Comparison of ENCODE assay signal across 27 cellular contexts in genomic region chr11:126257144-126257543, GRCh38. TPM values are rescaled to one million over a fixed set of nuclear protein-coding genes. Genes with fewer than 3 reads are reported as not detected.
A peak's percentile ranks its signal among the peaks of the same experiment; 100 is the strongest.
DNase-seq lines count a peak whose midpoint lies in the region; ATAC-seq, FAIRE-seq and TF ChIP-seq lines count a peak whose summit lies in the region.
"Had no signal": no experiment of that assay in that cellular context is flagged by ENCODE, and none has a peak within 500 bp of the region (broad histone marks: within the 10 kb centered on the region; RNA-seq: fewer than 3 reads in every experiment).

No MANE protein-coding gene starts in this region.

- no peaks in the 10 kb centered on the region for H3K9me3 Mint-ChIP-seq in natural killer cell
- H3K9me3 Mint-ChIP-seq in natural killer cell treated with Interleukin-12 subunit alpha and Interleukin-12 subunit beta and Interleukin-15 and Interleukin-18, amount 100 ng/mL, for 72 hours: no peaks in the 10 kb centered on the region
- no peaks in the 10 kb centered on the region for H3K9me3 Mint-ChIP-seq in naive thymus-derived CD4-positive, alpha-beta T cell
- no peaks in the 10 kb centered on the region for H3K9me3 Mint-ChIP-seq in WTC11
- H3K9me3 Mint-ChIP-seq: CD8-positive, alpha-beta T cell had no signal

- H3K27ac Mint-ChIP-seq in natural killer cell: peak overlapping the region; percentile 14 to 42
- H3K27ac Mint-ChIP-seq in natural killer cell treated with Interleukin-12 subunit alpha and Interleukin-12 subunit beta and Interleukin-15 and Interleukin-18, amount 100 ng/mL, for 72 hours: no peak overlapping the region
- H3K27ac Mint-ChIP-seq in naive thymus-derived CD4-positive, alpha-beta T cell: peak overlapping the region in 2 of 9 donors; percentile 8 to 75
- no peak overlapping the region for H3K27ac Mint-ChIP-seq in WTC11
- H3K27ac Mint-ChIP-seq: CD8-positive, alpha-beta T cell had no signal

- 100% methylated on average over 2 of the region's 2 CpGs for WGBS in GM12878 (ENCODE audit: insufficient coverage, insufficient replicate concordance, low lambda C conversion rate, missing lambda C conversion rate)
- 99% methylated on average over 2 of the region's 2 CpGs for WGBS in smooth muscle cell (ENCODE audit: low lambda C conversion rate)

- H2AFZ ChIP-seq in GM12878 (ENCODE audit: control insufficient read depth, low read depth, low read length) (no peak overlapping the region), smooth muscle cell (ENCODE audit: low read depth) (no peak overlapping the region)

- peaks cover 10% of the 10 kb centered on the region for H3F3A ChIP-seq in smooth muscle cell (ENCODE audit: low read depth)

- ATAC-seq in natural killer cell (no peak), GM12878 (no peak), GM21717 (IDR thresholded peaks at IDR 0.05; ENCODE audit: unreplicated experiment) (no peak), WTC11 (no peak)
- no peak for ATAC-seq in natural killer cell treated with Interleukin-12 subunit alpha and Interleukin-12 subunit beta and Interleukin-15 and Interleukin-18, amount 100 ng/mL, for 72 hours
- no peak for ATAC-seq in naive thymus-derived CD4-positive, alpha-beta T cell
- ATAC-seq: A549; CD8-positive, alpha-beta T cell had no signal

- no peak overlapping the region for H3K4me3 ChIP-seq in GM12878
- H3K4me3 ChIP-seq in smooth muscle cell: no peak overlapping the region
- no peak overlapping the region for H3K4me3 ChIP-seq in naive thymus-derived CD4-positive, alpha-beta T cell (ENCODE audit: low read length)
- H3K4me3 ChIP-seq: A549; BLaER1 treated with 17β-estradiol and CSF1 and Interleukin-3, amounts not matched to agents 10 nM and 100 nM; Peyer's patch had no signal

- H3K4me1 Mint-ChIP-seq in natural killer cell: no peaks in the 10 kb centered on the region
- H3K4me1 Mint-ChIP-seq in natural killer cell treated with Interleukin-12 subunit alpha and Interleukin-12 subunit beta and Interleukin-15 and Interleukin-18, amount 100 ng/mL, for 72 hours (ENCODE audit: low read depth in 2 of 2): peaks cover 0 to 4% of the 10 kb centered on the region in 2 donors
- H3K4me1 Mint-ChIP-seq in naive thymus-derived CD4-positive, alpha-beta T cell: peaks cover 0 to 2% (median 0%) of the 10 kb centered on the region in 7 donors
- H3K4me1 Mint-ChIP-seq in WTC11: no peaks in the 10 kb centered on the region

- intact Hi-C loops in natural killer cell (cut with micrococcal nuclease): no loop called here
- intact Hi-C loops in GM12878 (cut with micrococcal nuclease; ENCODE audit: unreplicated experiment): loop anchor here (5.0 kb wide), 1 partner anchor 340 kb away; no protein-coding TSS in a partner anchor
- intact Hi-C loops in naive thymus-derived CD4-positive, alpha-beta T cell (cut with micrococcal nuclease): no loop called here

- no peak for TF ChIP-seq EP300 in Ishikawa (IDR thresholded peaks at IDR 0.05; ENCODE audit: borderline replicate concordance)
- TF ChIP-seq EP300 in GM12878 (IDR thresholded peaks at IDR 0.05; ENCODE audit: borderline replicate concordance in 1 of 2, control insufficient read depth in 1 of 2, low read depth in 2 of 2, low read length in 2 of 2): no peak

- H3K36me3 ChIP-seq in GM12878 (ENCODE audit: control insufficient read depth in 2 of 2, insufficient read depth in 2 of 2, low read length in 1 of 2) (peaks cover 3 to 13% of the 10 kb centered on the region in 2 experiments; a peak in 3 of 4 replicates), smooth muscle cell (ENCODE audit: low read depth) (peaks cover 3% of the 10 kb centered on the region)
- peaks cover 0 to 15% (median 8%) of the 10 kb centered on the region in 3 experiments for H3K36me3 ChIP-seq in naive thymus-derived CD4-positive, alpha-beta T cell (ENCODE audit: control insufficient read depth in 2 of 3, insufficient read depth in 3 of 3, low read length in 3 of 3)

- H3K4me3 Mint-ChIP-seq in natural killer cell (no peak overlapping the region), WTC11 (no peak overlapping the region)
- no peak overlapping the region for H3K4me3 Mint-ChIP-seq in natural killer cell treated with Interleukin-12 subunit alpha and Interleukin-12 subunit beta and Interleukin-15 and Interleukin-18, amount 100 ng/mL, for 72 hours
- no peak overlapping the region for H3K4me3 Mint-ChIP-seq in naive thymus-derived CD4-positive, alpha-beta T cell
- H3K4me3 Mint-ChIP-seq: CD8-positive, alpha-beta T cell had no signal

- RAD21 ChIA-PET in GM12878 (lab: Charles Lee; ENCODE audit: unreplicated experiment): no interaction called here

- POLR2A ChIA-PET in GM12878 (lab: Charles Lee): interaction anchor here (0.5 kb wide), 1 partner anchor 529 kb away, joined by 4 read pairs; no protein-coding TSS in a partner anchor
- POLR2A ChIA-PET in naive thymus-derived CD4-positive, alpha-beta T cell (lab: Charles Lee): no interaction called here
- POLR2A ChIA-PET in WTC11 (lab: Charles Lee): no interaction called here

- TF ChIP-seq CTCF in natural killer cell (IDR thresholded peaks at IDR 0.05) (no peak), GM12878 (IDR thresholded peaks at IDR 0.05 in 2 of 3, conservative IDR thresholded peaks at IDR 0.05 in 1 of 3; ENCODE audit: control insufficient read depth in 2 of 3, extremely low read depth in 1 of 3, insufficient read depth in 1 of 3, low read depth in 3 of 3, low read length in 3 of 3) (no peak), smooth muscle cell (IDR thresholded peaks at IDR 0.05; ENCODE audit: borderline replicate concordance, insufficient read depth, poor library complexity, severe bottlenecking) (no peak), WTC11 (IDR thresholded peaks at IDR 0.05) (no peak)

- H3K27me3 Mint-ChIP-seq in natural killer cell (ENCODE audit: low read depth in 2 of 2) (no peaks in the 10 kb centered on the region), WTC11 (ENCODE audit: low read depth) (no peaks in the 10 kb centered on the region)
- H3K27me3 Mint-ChIP-seq in natural killer cell treated with Interleukin-12 subunit alpha and Interleukin-12 subunit beta and Interleukin-15 and Interleukin-18, amount 100 ng/mL, for 72 hours: no peaks in the 10 kb centered on the region
- H3K27me3 Mint-ChIP-seq in naive thymus-derived CD4-positive, alpha-beta T cell: no peaks in the 10 kb centered on the region

- TF ChIP-seq RAD21 in Ishikawa (IDR thresholded peaks at IDR 0.05; ENCODE audit: low read depth) (no peak), GM12878 (IDR thresholded peaks at IDR 0.05; ENCODE audit: insufficient read depth, low read depth, low read length) (no peak)

- SMC1A ChIA-PET in GM12878 (lab: Charles Lee; ENCODE audit: uncharacterized antibody, unreplicated experiment): no interaction called here

- BruUV-seq in GM12878 (replicated peaks; lab: Mats Ljungman, UMichigan): TSS peak; percentile 20

- no peak for FAIRE-seq in GM12878 (lab: Jason Lieb, UNC)
- FAIRE-seq: A549, GM12891, H54, HTR-8/SVneo had no signal

- H3K4me1 ChIP-seq in GM12878 (ENCODE audit: control insufficient read depth, insufficient read depth, low read length) (no peaks in the 10 kb centered on the region), smooth muscle cell (ENCODE audit: low read depth) (no peaks in the 10 kb centered on the region)
- H3K4me1 ChIP-seq in naive thymus-derived CD4-positive, alpha-beta T cell (ENCODE audit: control insufficient read depth in 2 of 2, insufficient read depth in 2 of 2, low read length in 2 of 2): no peaks in the 10 kb centered on the region
- H3K4me1 ChIP-seq: A549; BLaER1 treated with 17β-estradiol and CSF1 and Interleukin-3, amounts not matched to agents 10 nM and 100 nM; Peyer's patch had no signal

- DNase-seq in natural killer cell: no peak
- DNase-seq in natural killer cell treated with Interleukin-12 subunit alpha and Interleukin-12 subunit beta and Interleukin-15 and Interleukin-18, amount 100 ng/mL, for 72 hours (ENCODE audit: low spot score): no peak
- no peak for DNase-seq in GM12878 (ENCODE audit: low read depth, low spot score)
- DNase-seq in smooth muscle cell (lab: John Stamatoyannopoulos, UW; ENCODE audit: unreplicated experiment): no peak
- no peak for DNase-seq in naive thymus-derived CD4-positive, alpha-beta T cell
- DNase-seq in WTC11 (ENCODE audit: low spot score): no peak
- DNase-seq: AML-193; CD8-positive, alpha-beta T cell; DMS 273 treated with DMSO at 0.1 percent for 48 hours; DMS79; GDM1; NCI-H1048; NCI-H1417; NCI-H1694; NCI-H2029 treated with DMSO at 0.1 percent for 48 hours; NCI-H2227 treated with DMSO at 0.1 percent for 48 hours; NCI-H526 treated with DMSO at 0.1 percent for 48 hours; Peyer's patch; SHP77 treated with DMSO at 0.1 percent for 48 hours; SW 1271 had no signal

- H3K79me2 ChIP-seq in GM12878 (ENCODE audit: control insufficient read depth, insufficient read depth, low read length) (no peaks in the 10 kb centered on the region), smooth muscle cell (ENCODE audit: low read depth) (no peaks in the 10 kb centered on the region)

- H3K9ac ChIP-seq in GM12878 (ENCODE audit: control insufficient read depth, insufficient read depth, low read length) (no peak overlapping the region), smooth muscle cell (ENCODE audit: low read depth) (no peak overlapping the region)
- H3K9ac ChIP-seq: BLaER1 treated with 17β-estradiol and CSF1 and Interleukin-3, amounts not matched to agents 10 nM and 100 nM had no signal

- H3K27me3 ChIP-seq in GM12878 (replicated peaks in 1 of 2; ENCODE audit: control insufficient read depth in 2 of 2, insufficient read depth in 2 of 2, low read length in 1 of 2) (no peaks in the 10 kb centered on the region), smooth muscle cell (ENCODE audit: low read depth) (no peaks in the 10 kb centered on the region)
- H3K27me3 ChIP-seq in naive thymus-derived CD4-positive, alpha-beta T cell (ENCODE audit: control insufficient read depth in 2 of 2, insufficient read depth in 2 of 2, low read length in 2 of 2): no peaks in the 10 kb centered on the region
- H3K27me3 ChIP-seq: BLaER1 treated with 17β-estradiol and CSF1 and Interleukin-3, amounts not matched to agents 10 nM and 100 nM; Peyer's patch had no signal

- H3K36me3 Mint-ChIP-seq in natural killer cell (no peaks in the 10 kb centered on the region), WTC11 (peaks cover 55% of the 10 kb centered on the region)
- peaks cover 21% of the 10 kb centered on the region for H3K36me3 Mint-ChIP-seq in natural killer cell treated with Interleukin-12 subunit alpha and Interleukin-12 subunit beta and Interleukin-15 and Interleukin-18, amount 100 ng/mL, for 72 hours
- H3K36me3 Mint-ChIP-seq in naive thymus-derived CD4-positive, alpha-beta T cell: peaks cover 0 to 8% (median 0%) of the 10 kb centered on the region in 5 donors

- in situ Hi-C loops in GM12878 (cut with MboI): no loop called here

- TF ChIP-seq POLR2A in GM12878 (IDR thresholded peaks at IDR 0.05; ENCODE audit: low read depth, low read length): no peak

- H3K27ac ChIP-seq in GM12878 (ENCODE audit: control insufficient read depth, insufficient read depth) (no peak overlapping the region), smooth muscle cell (ENCODE audit: low read depth) (peak overlapping the region; percentile 7)
- H3K27ac ChIP-seq in naive thymus-derived CD4-positive, alpha-beta T cell (ENCODE audit: low read depth, low read length): no peak overlapping the region
- H3K27ac ChIP-seq: A549; BLaER1 treated with 17β-estradiol and CSF1 and Interleukin-3, amounts not matched to agents 10 nM and 100 nM; Peyer's patch had no signal

- CTCF ChIA-PET in GM12878 (lab: Yijun Ruan, JAX) (interaction anchor here (0.7 kb wide), 1 partner anchor 224 kb away, joined by 3 read pairs; no protein-coding TSS in a partner anchor), WTC11 (lab: Charles Lee) (no interaction called here)
- CTCF ChIA-PET in naive thymus-derived CD4-positive, alpha-beta T cell (lab: Charles Lee): no interaction called here

- H3K4me2 ChIP-seq in GM12878 (ENCODE audit: control insufficient read depth, insufficient read depth): no peak overlapping the region
- no peak overlapping the region for H3K4me2 ChIP-seq in smooth muscle cell
- H3K4me2 ChIP-seq: A549; BLaER1 treated with 17β-estradiol and CSF1 and Interleukin-3, amounts not matched to agents 10 nM and 100 nM had no signal

- H4K20me1 ChIP-seq in GM12878 (ENCODE audit: control insufficient read depth, insufficient read depth) (no peaks in the 10 kb centered on the region), smooth muscle cell (ENCODE audit: low read depth) (peaks cover 7% of the 10 kb centered on the region)

- H3K9me3 ChIP-seq in GM12878 (replicated peaks; ENCODE audit: control insufficient read depth, insufficient read depth, low read length) (no peaks in the 10 kb centered on the region), smooth muscle cell (replicated peaks; ENCODE audit: low read depth) (no peaks in the 10 kb centered on the region)
- no peaks in the 10 kb centered on the region for H3K9me3 ChIP-seq in naive thymus-derived CD4-positive, alpha-beta T cell (ENCODE audit: control insufficient read depth in 2 of 3, low read length in 3 of 3)
- H3K9me3 ChIP-seq: A549; BLaER1 treated with 17β-estradiol and CSF1 and Interleukin-3, amounts not matched to agents 10 nM and 100 nM; Peyer's patch had no signal

RNA-seq across cellular contexts. Expression of gene SRPRA, which starts 11.6 kb away (rescaled TPM):
- 100 to 1,000 TPM; 188 to 225 (median 195) TPM for total RNA-seq in natural killer cell
- total RNA-seq in natural killer cell treated with Interleukin-12 subunit alpha and Interleukin-12 subunit beta and Interleukin-15 and Interleukin-18, amount 100 ng/mL, for 72 hours: 100 to 1,000 TPM; 197 to 213 TPM
- 157 and 172 TPM in 2 replicates for total RNA-seq in GM12878 (2013; cell fraction: nucleolus; rRNA removed)
- 88.1 and 90.3 TPM in 2 replicates for total RNA-seq in GM12878 (2014; rRNA removed)
- total RNA-seq in GM12878 (2014; rRNA removed; fragmentation: Illumina TruSeq; extraction: Trizol): 71.8 and 75.4 TPM in 2 replicates
- total RNA-seq in GM12878 (2021): 105 and 114 TPM in 2 replicates
- polyA plus RNA-seq in GM12878 (2011; ENCODE audit: low read depth): 85.7 TPM
- 51.5 and 89.7 TPM in 2 replicates for polyA plus RNA-seq in GM12878 (2011; rRNA removed)
- 97.7 and 110 TPM in 2 replicates for polyA plus RNA-seq in GM12878 (2011; cell fraction: cytosol; rRNA removed)
- 172 and 180 TPM in 2 replicates for polyA plus RNA-seq in GM12878 (2011; cell fraction: nucleus; rRNA removed)
- 102 and 104 TPM in 2 replicates for polyA plus RNA-seq in GM12878 (2012)
- 104 and 119 TPM in 2 replicates for polyA plus RNA-seq in GM12878 (2014; fragmentation: Illumina TruSeq; extraction: Trizol)
- polyA plus RNA-seq in GM12878 (2014; fragmentation: Nextera tagmentation; extraction: Ambion mirVana): 10 to 100 TPM; 29.6 to 50.4 TPM
- 92.2 and 96.0 TPM in 2 replicates for polyA plus RNA-seq in GM12878 (2014; rRNA removed)
- 100 to 1,000 TPM; 119 to 131 TPM for polyA plus RNA-seq in GM12878 (2016; fragmentation: Nextera tagmentation; extraction: Ambion mirVana)
- 104 and 115 TPM in 2 replicates for polyA minus RNA-seq in GM12878 (2011; rRNA and poly(A)+ RNA removed)
- 31.8 and 40.0 TPM in 2 replicates for polyA minus RNA-seq in GM12878 (2011; cell fraction: cytosol; rRNA and poly(A)+ RNA removed)
- polyA minus RNA-seq in GM12878 (2011; cell fraction: nucleus; rRNA and poly(A)+ RNA removed): 71.4 and 97.0 TPM in 2 replicates
- total RNA-seq in smooth muscle cell: 104 and 115 TPM in 2 replicates
- polyA plus RNA-seq in smooth muscle cell: 106 and 108 TPM in 2 replicates
- 100 to 1,000 TPM; 141 to 179 (median 150) TPM for total RNA-seq in naive thymus-derived CD4-positive, alpha-beta T cell
- polyA plus RNA-seq in naive thymus-derived CD4-positive, alpha-beta T cell: 100 to 1,000 TPM in 1 of 2 donors, 10 to 100 TPM in 1; 81.6 to 144 TPM
- total RNA-seq in WTC11 (2021): 59.7 to 64.7 TPM (median 62.2 TPM) in 3 replicates

RNA-seq across cellular contexts. Expression of gene FOXRED1, which starts 11.8 kb away (rescaled TPM):
- total RNA-seq in natural killer cell (10 to 100 TPM; 31.1 to 37.9 (median 31.3) TPM), GM12878 (2014; rRNA removed) (36.5 and 37.5 TPM in 2 replicates), GM12878 (2014; rRNA removed; fragmentation: Illumina TruSeq; extraction: Trizol) (29.0 and 31.4 TPM in 2 replicates), GM12878 (2021) (38.2 and 38.3 TPM in 2 replicates), smooth muscle cell (8.1 and 18.6 TPM in 2 replicates), WTC11 (2021) (59.4 to 64.4 TPM (median 61.9 TPM) in 3 replicates)
- 10 to 100 TPM; 39.7 to 79.6 TPM for total RNA-seq in natural killer cell treated with Interleukin-12 subunit alpha and Interleukin-12 subunit beta and Interleukin-15 and Interleukin-18, amount 100 ng/mL, for 72 hours
- 32.1 and 36.7 TPM in 2 replicates for total RNA-seq in GM12878 (2013; cell fraction: nucleolus; rRNA removed)
- 13.6 TPM for polyA plus RNA-seq in GM12878 (2011; ENCODE audit: low read depth)
- polyA plus RNA-seq in GM12878 (2011; rRNA removed) (27.3 and 37.7 TPM in 2 replicates), GM12878 (2014; fragmentation: Illumina TruSeq; extraction: Trizol) (34.8 and 43.6 TPM in 2 replicates), GM12878 (2014; fragmentation: Nextera tagmentation; extraction: Ambion mirVana) (10 to 100 TPM in 1 of 2 experiments, 1 to 10 TPM in 1; 9.9 to 10.5 TPM), GM12878 (2014; rRNA removed) (49.2 and 51.0 TPM in 2 replicates), GM12878 (2016; fragmentation: Nextera tagmentation; extraction: Ambion mirVana) (10 to 100 TPM; 65.7 to 67.7 TPM), smooth muscle cell (22.1 and 27.9 TPM in 2 replicates)
- polyA plus RNA-seq in GM12878 (2011; cell fraction: cytosol; rRNA removed): 56.4 and 70.4 TPM in 2 replicates
- polyA plus RNA-seq in GM12878 (2011; cell fraction: nucleus; rRNA removed): 56.9 and 73.0 TPM in 2 replicates
- polyA plus RNA-seq in GM12878 (2012): 25.7 and 26.7 TPM in 2 replicates
- polyA minus RNA-seq in GM12878 (2011; rRNA and poly(A)+ RNA removed): 24.9 and 36.6 TPM in 2 replicates
- 6.5 and 8.1 TPM in 2 replicates for polyA minus RNA-seq in GM12878 (2011; cell fraction: cytosol; rRNA and poly(A)+ RNA removed)
- polyA minus RNA-seq in GM12878 (2011; cell fraction: nucleus; rRNA and poly(A)+ RNA removed): 10.3 and 26.0 TPM in 2 replicates
- total RNA-seq in naive thymus-derived CD4-positive, alpha-beta T cell: 10 to 100 TPM; 27.5 to 42.7 (median 35.5) TPM
- 10 to 100 TPM; 20.4 to 26.1 TPM for polyA plus RNA-seq in naive thymus-derived CD4-positive, alpha-beta T cell

RNA-seq across cellular contexts. Expression of gene TIRAP, which starts 25.7 kb away (rescaled TPM):
- total RNA-seq in natural killer cell (10 to 100 TPM; 14.5 to 24.0 (median 19.5) TPM), GM12878 (2014; rRNA removed) (3.1 and 4.7 TPM in 2 replicates), GM12878 (2014; rRNA removed; fragmentation: Illumina TruSeq; extraction: Trizol) (5.0 and 5.3 TPM in 2 replicates), GM12878 (2021) (7.4 and 8.0 TPM in 2 replicates), smooth muscle cell (3.5 and 3.7 TPM in 2 replicates), WTC11 (2021) (5.4 to 5.9 TPM (median 5.6 TPM) in 3 replicates)
- total RNA-seq in natural killer cell treated with Interleukin-12 subunit alpha and Interleukin-12 subunit beta and Interleukin-15 and Interleukin-18, amount 100 ng/mL, for 72 hours: 10 to 100 TPM; 19.8 to 19.9 TPM
- 8.8 and 10.7 TPM in 2 replicates for total RNA-seq in GM12878 (2013; cell fraction: nucleolus; rRNA removed)
- 2.8 TPM for polyA plus RNA-seq in GM12878 (2011; ENCODE audit: low read depth)
- polyA plus RNA-seq in GM12878 (2011; rRNA removed) (2.8 and 4.6 TPM in 2 replicates), GM12878 (2014; fragmentation: Illumina TruSeq; extraction: Trizol) (7.6 and 9.9 TPM in 2 replicates), GM12878 (2014; fragmentation: Nextera tagmentation; extraction: Ambion mirVana) (under 1 TPM; 0.76 to 0.88 TPM), GM12878 (2014; rRNA removed) (6.8 and 7.1 TPM in 2 replicates), GM12878 (2016; fragmentation: Nextera tagmentation; extraction: Ambion mirVana) (1 to 10 TPM; 3.5 to 4.6 TPM), smooth muscle cell (2.9 and 5.1 TPM in 2 replicates)
- polyA plus RNA-seq in GM12878 (2011; cell fraction: cytosol; rRNA removed): 7.4 and 7.5 TPM in 2 replicates
- 4.7 and 5.6 TPM in 2 replicates for polyA plus RNA-seq in GM12878 (2011; cell fraction: nucleus; rRNA removed)
- 4.6 and 5.7 TPM in 2 replicates for polyA plus RNA-seq in GM12878 (2012)
- polyA minus RNA-seq in GM12878 (2011; rRNA and poly(A)+ RNA removed): 4.5 and 8.2 TPM in 2 replicates
- polyA minus RNA-seq in GM12878 (2011; cell fraction: cytosol; rRNA and poly(A)+ RNA removed): 2.9 and 4.9 TPM in 2 replicates
- polyA minus RNA-seq in GM12878 (2011; cell fraction: nucleus; rRNA and poly(A)+ RNA removed): 4.6 and 8.3 TPM in 2 replicates
- total RNA-seq in naive thymus-derived CD4-positive, alpha-beta T cell: 10 to 100 TPM; 12.9 to 21.5 (median 17.9) TPM
- 10 to 100 TPM in 1 of 2 donors, 1 to 10 TPM in 1; 9.6 to 15.3 TPM for polyA plus RNA-seq in naive thymus-derived CD4-positive, alpha-beta T cell

RNA-seq across cellular contexts. Expression of gene FAM118B, which starts 45.6 kb away (rescaled TPM):
- total RNA-seq in natural killer cell (1 to 10 TPM; 5.4 to 9.7 (median 7.8) TPM), GM12878 (2014; rRNA removed) (13.8 and 14.5 TPM in 2 replicates), GM12878 (2014; rRNA removed; fragmentation: Illumina TruSeq; extraction: Trizol) (16.5 and 16.6 TPM in 2 replicates), GM12878 (2021) (12.0 and 15.0 TPM in 2 replicates), smooth muscle cell (14.3 and 32.1 TPM in 2 replicates), WTC11 (2021) (33.1 to 35.3 TPM (median 33.2 TPM) in 3 replicates)
- total RNA-seq in natural killer cell treated with Interleukin-12 subunit alpha and Interleukin-12 subunit beta and Interleukin-15 and Interleukin-18, amount 100 ng/mL, for 72 hours: 10 to 100 TPM; 13.8 to 16.9 TPM
- 15.7 and 19.1 TPM in 2 replicates for total RNA-seq in GM12878 (2013; cell fraction: nucleolus; rRNA removed)
- 4.8 TPM for polyA plus RNA-seq in GM12878 (2011; ENCODE audit: low read depth)
- polyA plus RNA-seq in GM12878 (2011; rRNA removed) (16.6 and 18.1 TPM in 2 replicates), GM12878 (2014; fragmentation: Illumina TruSeq; extraction: Trizol) (13.8 and 15.0 TPM in 2 replicates), GM12878 (2014; fragmentation: Nextera tagmentation; extraction: Ambion mirVana) (10 to 100 TPM; 21.3 to 24.7 TPM), GM12878 (2014; rRNA removed) (12.1 and 12.8 TPM in 2 replicates), GM12878 (2016; fragmentation: Nextera tagmentation; extraction: Ambion mirVana) (10 to 100 TPM; 29.0 to 29.7 TPM), smooth muscle cell (26.1 and 31.6 TPM in 2 replicates)
- polyA plus RNA-seq in GM12878 (2011; cell fraction: cytosol; rRNA removed): 9.1 and 10.0 TPM in 2 replicates
- 7.4 and 7.9 TPM in 2 replicates for polyA plus RNA-seq in GM12878 (2011; cell fraction: nucleus; rRNA removed)
- 6.3 and 7.4 TPM in 2 replicates for polyA plus RNA-seq in GM12878 (2012)
- 8.3 and 9.3 TPM in 2 replicates for polyA minus RNA-seq in GM12878 (2011; rRNA and poly(A)+ RNA removed)
- polyA minus RNA-seq in GM12878 (2011; cell fraction: cytosol; rRNA and poly(A)+ RNA removed): 2.3 and 2.4 TPM in 2 replicates
- 6.8 and 9.9 TPM in 2 replicates for polyA minus RNA-seq in GM12878 (2011; cell fraction: nucleus; rRNA and poly(A)+ RNA removed)
- total RNA-seq in naive thymus-derived CD4-positive, alpha-beta T cell: 10 to 100 TPM in 3 of 5 experiments, 1 to 10 TPM in 2; 4.0 to 10.9 (median 10.5) TPM
- polyA plus RNA-seq in naive thymus-derived CD4-positive, alpha-beta T cell: 10 to 100 TPM; 12.2 to 14.7 TPM

RNA-seq across cellular contexts. Expression of gene RPUSD4, which starts 45.7 kb away (rescaled TPM):
- total RNA-seq in natural killer cell (10 to 100 TPM; 27.1 to 41.7 (median 38.9) TPM), GM12878 (2014; rRNA removed) (30.6 and 31.0 TPM in 2 replicates), GM12878 (2014; rRNA removed; fragmentation: Illumina TruSeq; extraction: Trizol) (29.6 and 32.5 TPM in 2 replicates), GM12878 (2021) (40.6 and 46.8 TPM in 2 replicates), smooth muscle cell (11.1 and 34.1 TPM in 2 replicates), WTC11 (2021) (43.8 to 46.6 TPM (median 45.0 TPM) in 3 replicates)
- total RNA-seq in natural killer cell treated with Interleukin-12 subunit alpha and Interleukin-12 subunit beta and Interleukin-15 and Interleukin-18, amount 100 ng/mL, for 72 hours: 10 to 100 TPM; 36.5 to 53.5 TPM
- 53.5 and 59.9 TPM in 2 replicates for total RNA-seq in GM12878 (2013; cell fraction: nucleolus; rRNA removed)
- 24.3 TPM for polyA plus RNA-seq in GM12878 (2011; ENCODE audit: low read depth)
- polyA plus RNA-seq in GM12878 (2011; rRNA removed) (40.3 and 47.6 TPM in 2 replicates), GM12878 (2014; fragmentation: Illumina TruSeq; extraction: Trizol) (30.7 and 34.4 TPM in 2 replicates), GM12878 (2014; fragmentation: Nextera tagmentation; extraction: Ambion mirVana) (10 to 100 TPM; 24.5 to 25.9 TPM), GM12878 (2014; rRNA removed) (38.7 and 43.7 TPM in 2 replicates), GM12878 (2016; fragmentation: Nextera tagmentation; extraction: Ambion mirVana) (10 to 100 TPM; 28.8 to 29.0 TPM), smooth muscle cell (7.6 and 8.6 TPM in 2 replicates)
- polyA plus RNA-seq in GM12878 (2011; cell fraction: cytosol; rRNA removed): 59.9 and 64.4 TPM in 2 replicates
- polyA plus RNA-seq in GM12878 (2011; cell fraction: nucleus; rRNA removed): 57.6 and 59.3 TPM in 2 replicates
- 28.8 and 29.9 TPM in 2 replicates for polyA plus RNA-seq in GM12878 (2012)
- polyA minus RNA-seq in GM12878 (2011; rRNA and poly(A)+ RNA removed): 131 and 136 TPM in 2 replicates
- 17.0 and 18.8 TPM in 2 replicates for polyA minus RNA-seq in GM12878 (2011; cell fraction: cytosol; rRNA and poly(A)+ RNA removed)
- 25.9 and 42.1 TPM in 2 replicates for polyA minus RNA-seq in GM12878 (2011; cell fraction: nucleus; rRNA and poly(A)+ RNA removed)
- 10 to 100 TPM; 30.1 to 49.6 (median 43.8) TPM for total RNA-seq in naive thymus-derived CD4-positive, alpha-beta T cell
- 10 to 100 TPM; 15.4 to 25.8 TPM for polyA plus RNA-seq in naive thymus-derived CD4-positive, alpha-beta T cell

Comparison
In these comparisons a context has a peak if more than half of its experiments do, and no peak if none do; other contexts are left out.
1. H3K27ac Mint-ChIP-seq: peak in natural killer cell (2 of 2); none in natural killer cell treated with Interleukin-12 subunit alpha and Interleukin-12 subunit beta and Interleukin-15 and Interleukin-18, amount 100 ng/mL, for 72 hours (0 of 2) and WTC11 (single experiment).